Comparison of ENCODE assay signal across 16 cellular contexts in genomic region chr1:247407978-247408560, GRCh38. TPM values are rescaled to one million over a fixed set of nuclear protein-coding genes. Genes with fewer than 3 reads are reported as not detected.
A peak's percentile ranks its signal among the peaks of the same experiment; 100 is the strongest.
DNase-seq lines count a peak whose midpoint lies in the region; ATAC-seq and TF ChIP-seq lines count a peak whose summit lies in the region.
"Had no signal": no experiment of that assay in that cellular context is flagged by ENCODE, and none has a peak within 500 bp of the region (broad histone marks: within the 10 kb centered on the region; RNA-seq: fewer than 3 reads in every experiment).

No MANE protein-coding gene starts in this region.

- ATAC-seq in T-cell (replicated peaks in 1 of 4) = no peak
- no peak for ATAC-seq in effector memory CD8-positive, alpha-beta T cell (replicated peaks)
- ATAC-seq in left lobe of liver = no peak
- ATAC-seq: HCT116 had no signal

- H3K27ac Mint-ChIP-seq in CD4-positive, alpha-beta memory T cell = peak overlapping the region; percentile 83 to 98 (median 95)
- peak overlapping the region; percentile 95 to 96 for H3K27ac Mint-ChIP-seq in T-cell
- H3K27ac Mint-ChIP-seq in effector memory CD8-positive, alpha-beta T cell = peak overlapping the region; percentile 86 to 95

- H3K9me3 Mint-ChIP-seq in CD4-positive, alpha-beta memory T cell = no peaks in the 10 kb centered on the region
- H3K9me3 Mint-ChIP-seq in T-cell = no peaks in the 10 kb centered on the region
- no peaks in the 10 kb centered on the region for H3K9me3 Mint-ChIP-seq in effector memory CD8-positive, alpha-beta T cell

- no peak for TF ChIP-seq POLR2A in vagina (IDR thresholded peaks at IDR 0.05)

- no peaks in the 10 kb centered on the region for H4K20me1 ChIP-seq in BLaER1 treated with 17β-estradiol and CSF1 and Interleukin-3, amounts not matched to agents 10 nM and 100 nM

- intact Hi-C loops in CD4-positive, alpha-beta memory T cell (cut with micrococcal nuclease) = loop anchor here (1.0 to 5.0 kb wide), 4 partner anchors 8 to 476 kb away; partner anchors contain the start of genes AHCTF1 and NLRP3
- intact Hi-C loops in vagina (cut with DNase I) = no loop called here

- H3K4me2 ChIP-seq in BLaER1 treated with 17β-estradiol and CSF1 and Interleukin-3, amounts not matched to agents 10 nM and 100 nM = peak overlapping the region; percentile 49 to 99 (median 87)

- peaks cover 29 to 48% (median 39%) of the 10 kb centered on the region in 4 donors for H3K4me1 Mint-ChIP-seq in CD4-positive, alpha-beta memory T cell
- peaks cover 39 to 48% (median 41%) of the 10 kb centered on the region in 3 donors for H3K4me1 Mint-ChIP-seq in T-cell
- H3K4me1 Mint-ChIP-seq in effector memory CD8-positive, alpha-beta T cell (ENCODE audit: low read depth in 2 of 2) = peaks cover 28 to 35% of the 10 kb centered on the region in 2 donors

- peak in 1 of 5 donors; percentile 62 for DNase-seq in CD4-positive, alpha-beta memory T cell
- DNase-seq in T-cell (peak in 1 of 34 experiments; percentile 2), Kasumi-1 (lab: John Stamatoyannopoulos, UW) (no peak), left lobe of liver (ENCODE audit: low spot score) (no peak), NCI-H2107 (lab: John Stamatoyannopoulos, UW) (no peak), vagina (ENCODE audit: extremely low spot score in 2 of 2) (no peak)
- no peak for DNase-seq in effector memory CD8-positive, alpha-beta T cell
- DNase-seq: colonic mucosa, erythroblast, NCI-H187, psoas muscle, SHP77 treated with DMSO at 0.1 percent for 48 hours had no signal

- no peaks in the 10 kb centered on the region for H3K36me3 ChIP-seq in BLaER1 treated with 17β-estradiol and CSF1 and Interleukin-3, amounts not matched to agents 10 nM and 100 nM
- no peaks in the 10 kb centered on the region for H3K36me3 ChIP-seq in CD4-positive, alpha-beta memory T cell (ENCODE audit: insufficient read depth, low read length)
- H3K36me3 ChIP-seq in vagina = no peaks in the 10 kb centered on the region
- H3K36me3 ChIP-seq: ascending aorta, colonic mucosa had no signal

- peaks cover 0 to 8% (median 0%) of the 10 kb centered on the region in 11 experiments; a peak in 3 of 22 replicates for H3K9me3 ChIP-seq in BLaER1 treated with 17β-estradiol and CSF1 and Interleukin-3, amounts not matched to agents 10 nM and 100 nM (replicated peaks in 1 of 11)
- no peaks in the 10 kb centered on the region for H3K9me3 ChIP-seq in CD4-positive, alpha-beta memory T cell (ENCODE audit: control insufficient read depth in 1 of 2, low read length in 2 of 2)
- H3K9me3 ChIP-seq in vagina = no peaks in the 10 kb centered on the region
- H3K9me3 ChIP-seq: ascending aorta, colonic mucosa, psoas muscle had no signal

- peak overlapping the region; percentile 45 to 79 (median 68); a peak in 20 of 22 replicates for H3K9ac ChIP-seq in BLaER1 treated with 17β-estradiol and CSF1 and Interleukin-3, amounts not matched to agents 10 nM and 100 nM

- CTCF ChIA-PET in CD4-positive, alpha-beta memory T cell (lab: Charles Lee; ENCODE audit: partially characterized antibody) = interaction anchor here (1.5 kb wide), 1 partner anchor 18 kb away, joined by 11 read pairs; no protein-coding TSS in a partner anchor
- CTCF ChIA-PET in T-cell (lab: Charles Lee) = no interaction called here

- no peaks in the 10 kb centered on the region for H3K27me3 ChIP-seq in BLaER1 treated with 17β-estradiol and CSF1 and Interleukin-3, amounts not matched to agents 10 nM and 100 nM
- no peaks in the 10 kb centered on the region for H3K27me3 ChIP-seq in CD4-positive, alpha-beta memory T cell (ENCODE audit: insufficient read depth, low read length)
- no peaks in the 10 kb centered on the region for H3K27me3 ChIP-seq in vagina
- H3K27me3 ChIP-seq: ascending aorta, colonic mucosa had no signal

- H3K36me3 Mint-ChIP-seq in CD4-positive, alpha-beta memory T cell = no peaks in the 10 kb centered on the region
- no peaks in the 10 kb centered on the region for H3K36me3 Mint-ChIP-seq in T-cell
- H3K36me3 Mint-ChIP-seq in effector memory CD8-positive, alpha-beta T cell (ENCODE audit: insufficient read depth) = peaks cover 3% of the 10 kb centered on the region

- TF ChIP-seq CTCF in vagina (IDR thresholded peaks at IDR 0.05) = no peak

- POLR2A ChIA-PET in CD4-positive, alpha-beta memory T cell (lab: Charles Lee; ENCODE audit: partially characterized antibody) = interaction anchor here (0.9 to 1.0 kb wide), 2 partner anchors 8 to 17 kb away, joined by 3 to 9 read pairs; partner anchors contain the start of gene NLRP3
- POLR2A ChIA-PET in T-cell (lab: Charles Lee) = no interaction called here

- peaks cover 50 to 99% (median 77%) of the 10 kb centered on the region in 10 experiments for H3K4me1 ChIP-seq in BLaER1 treated with 17β-estradiol and CSF1 and Interleukin-3, amounts not matched to agents 10 nM and 100 nM
- peaks cover 45% of the 10 kb centered on the region for H3K4me1 ChIP-seq in CD4-positive, alpha-beta memory T cell (ENCODE audit: insufficient read depth, low read length)
- H3K4me1 ChIP-seq in vagina = no peaks in the 10 kb centered on the region
- H3K4me1 ChIP-seq: colonic mucosa, psoas muscle had no signal

- H3K4me3 ChIP-seq in BLaER1 treated with 17β-estradiol and CSF1 and Interleukin-3, amounts not matched to agents 10 nM and 100 nM = peak overlapping the region in 3 of 10 experiments; percentile 27 to 57 (median 47); a peak in 5 of 20 replicates
- peak overlapping the region; percentile 54 to 57 for H3K4me3 ChIP-seq in CD4-positive, alpha-beta memory T cell (ENCODE audit: low read length in 2 of 2)
- no peak overlapping the region for H3K4me3 ChIP-seq in vagina
- H3K4me3 ChIP-seq: ascending aorta, colonic mucosa, psoas muscle had no signal

- peak overlapping the region; percentile 74 to 99 (median 96); a peak in 21 of 22 replicates for H3K27ac ChIP-seq in BLaER1 treated with 17β-estradiol and CSF1 and Interleukin-3, amounts not matched to agents 10 nM and 100 nM
- H3K27ac ChIP-seq in CD4-positive, alpha-beta memory T cell (ENCODE audit: low read depth, low read length) = peak overlapping the region; percentile 65
- no peak overlapping the region for H3K27ac ChIP-seq in vagina
- H3K27ac ChIP-seq: ascending aorta, colonic mucosa, psoas muscle had no signal

- H3K4me3 Mint-ChIP-seq in CD4-positive, alpha-beta memory T cell = peak overlapping the region; percentile 82 to 95 (median 88)
- H3K4me3 Mint-ChIP-seq in T-cell = peak overlapping the region; percentile 73 to 79 (median 78)
- peak overlapping the region; percentile 74 to 78 for H3K4me3 Mint-ChIP-seq in effector memory CD8-positive, alpha-beta T cell

- H3K27me3 Mint-ChIP-seq in CD4-positive, alpha-beta memory T cell = no peaks in the 10 kb centered on the region
- H3K27me3 Mint-ChIP-seq in T-cell = no peaks in the 10 kb centered on the region
- H3K27me3 Mint-ChIP-seq in effector memory CD8-positive, alpha-beta T cell = no peaks in the 10 kb centered on the region

RNA-seq across cellular contexts. Expression of gene NLRP3, which starts 7.9 kb away (rescaled TPM):
- 10 to 100 TPM; 13.8 to 14.6 TPM for total RNA-seq in CD4-positive, alpha-beta memory T cell
- polyA plus RNA-seq in CD4-positive, alpha-beta memory T cell = 1 to 10 TPM; 3.4 to 4.5 TPM
- 1 to 10 TPM; 2.9 to 8.5 (median 5.1) TPM for total RNA-seq in T-cell
- 0.33 TPM for total RNA-seq in left lobe of liver
- 1.7 TPM for total RNA-seq in vagina

RNA-seq across cellular contexts. Expression of gene OR2B11, which starts 49.8 kb away (rescaled TPM):
- not detected for total RNA-seq in CD4-positive, alpha-beta memory T cell
- not detected for polyA plus RNA-seq in CD4-positive, alpha-beta memory T cell
- total RNA-seq in T-cell (not detected), left lobe of liver (not detected), vagina (not detected)
- total RNA-seq: ascending aorta, colonic mucosa, psoas muscle had no signal
- polyA plus RNA-seq: keratinocyte, psoas muscle had no signal

Comparison
In these comparisons a context has a peak if more than half of its experiments do, and no peak if none do; other contexts are left out.
1. H3K4me3 ChIP-seq: peak in CD4-positive, alpha-beta memory T cell (2 of 2); none in vagina (0 of 2).
2. Peak in every context shown above with its lines, with median percentiles within 50 percentile points of each other: H3K27ac Mint-ChIP-seq and H3K4me3 Mint-ChIP-seq.